In the genomic region with DNA sequence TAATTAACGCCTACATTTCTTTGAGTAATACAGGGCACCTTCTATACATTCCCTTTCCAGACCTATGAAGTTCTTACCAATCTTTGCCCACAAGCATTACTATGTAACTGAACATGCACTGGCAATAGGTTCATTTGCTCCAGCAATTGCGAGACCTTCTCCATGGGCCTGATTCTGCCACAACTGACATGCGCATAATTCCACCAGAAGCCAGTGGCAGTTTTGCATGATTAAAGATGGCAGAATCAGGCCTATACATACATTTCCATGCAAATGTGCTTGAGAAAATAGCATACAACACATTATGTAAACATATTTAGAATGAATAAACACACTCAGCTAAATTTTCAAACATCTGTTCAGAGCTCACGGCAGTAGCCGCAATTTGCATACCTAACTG, we compare ENCODE assay signal across 27 cellular contexts.
"Had no signal": no experiment of that assay in that cellular context is flagged by ENCODE, and none has a peak within 500 bp of the region (broad histone marks: within the 10 kb centered on the region; RNA-seq: fewer than 3 reads in every experiment).

No MANE protein-coding gene starts in this region.

- H3K27me3 Mint-ChIP-seq: effector memory CD8-positive, alpha-beta T cell had no signal

- H3K9me3 ChIP-seq: esophagus squamous epithelium, heart right ventricle, prostate gland, right atrium auricular region, stomach, thyroid gland, vagina had no signal

- H3K4me1 Mint-ChIP-seq: natural killer cell had no signal

- H3K4me2 ChIP-seq: smooth muscle cell had no signal

- H3K36me3 ChIP-seq: esophagus squamous epithelium, heart right ventricle, prostate gland, right atrium auricular region, stomach, thyroid gland, vagina had no signal

- DNase-seq: cortex of kidney; effector memory CD8-positive, alpha-beta T cell; erythroblast; esophagus squamous epithelium; foreskin melanocyte; glutamatergic neuron; heart right ventricle; hypothalamus; kidney; mesenchymal stem cell; natural killer cell; stimulated activated CD4-positive, alpha-beta T cell treated with anti-CD3 and anti-CD28 coated beads, Interleukin-12 subunit alpha, Interleukin-12 subunit beta, amount 100 ng/mL, for 4 hours; stimulated activated CD4-positive, alpha-beta T cell treated with anti-CD3 and anti-CD28 coated beads, Interleukin-1b, Interleukin-23, amount 100 ng/mL, for 48 hours; stimulated activated CD4-positive, alpha-beta T cell treated with anti-CD3 and anti-CD28 coated beads, Interleukin-4, amount 100 ng/mL, for 1 hour; stimulated activated CD8-positive, alpha-beta memory T cell treated with anti-CD3 and anti-CD28 coated beads, Interleukin-4, amount 100 ng/mL, for 48 hours; stimulated activated naive CD4-positive, alpha-beta T cell treated with Interleukin-2 at 50 U/mL for 16 hours; stomach; thyroid gland; trophoblast cell had no signal

- H3K9ac ChIP-seq: parathyroid adenoma had no signal

- H3K79me2 ChIP-seq: parathyroid adenoma had no signal

- H3K4me1 ChIP-seq: esophagus squamous epithelium, heart right ventricle, parathyroid adenoma, prostate gland, right atrium auricular region, stomach, thyroid gland, vagina had no signal

- H2AFZ ChIP-seq: parathyroid adenoma had no signal

- ATAC-seq: effector memory CD8-positive, alpha-beta T cell; heart right ventricle; left lobe of liver; natural killer cell; sciatic nerve had no signal

- H3K27ac ChIP-seq: esophagus squamous epithelium, heart right ventricle, parathyroid adenoma, prostate gland, right atrium auricular region, stomach, thyroid gland, vagina had no signal

- H3K36me3 Mint-ChIP-seq: natural killer cell had no signal

- H3K27ac Mint-ChIP-seq: effector memory CD8-positive, alpha-beta T cell; natural killer cell had no signal

- H3K4me3 ChIP-seq: esophagus squamous epithelium, heart right ventricle, lung, prostate gland, right atrium auricular region, smooth muscle cell, stomach, thyroid gland, vagina had no signal

- H3K4me3 Mint-ChIP-seq: effector memory CD8-positive, alpha-beta T cell; natural killer cell had no signal

- H3K27me3 ChIP-seq: esophagus squamous epithelium, heart right ventricle, right atrium auricular region, stomach, thyroid gland, vagina had no signal
